In genomic region chr5:150561192-150561512, GRCh38 we compare ENCODE assay signal across 15 cellular contexts. TPM values are rescaled to one million over a fixed set of nuclear protein-coding genes. Genes with fewer than 3 reads are reported as not detected.
DNase-seq lines count a peak whose midpoint lies in the region; ATAC-seq and TF ChIP-seq lines count a peak whose summit lies in the region.
"Had no signal": no experiment of that assay in that cellular context is flagged by ENCODE, and none has a peak within 500 bp of the region (broad histone marks: within the 10 kb centered on the region; RNA-seq: fewer than 3 reads in every experiment).

No MANE protein-coding gene starts in this region.

- H3K27me3 ChIP-seq in SK-N-SH (ENCODE audit: insufficient read depth) (no peaks in the 10 kb centered on the region), colonic mucosa (no peaks in the 10 kb centered on the region), thoracic aorta (replicated peaks; ENCODE audit: insufficient read depth) (no peaks in the 10 kb centered on the region)
- H3K27me3 ChIP-seq: foreskin keratinocyte, suprapubic skin had no signal

- no peaks in the 10 kb centered on the region for H3K79me2 ChIP-seq in SK-N-SH (ENCODE audit: insufficient read depth)

- POLR2A ChIA-PET in SK-N-SH (lab: Yijun Ruan, JAX), result interaction anchor here (0.8 to 2.1 kb wide), 4 partner anchors 96 to 140 kb away, joined by 3 to 6 read pairs (median 3); partner anchors contain the start of genes MYOZ3 and RBM22
- POLR2A ChIA-PET in activated CD4-positive, alpha-beta memory T cell treated with anti-CD3 and anti-CD28 coated beads for 36 hours (lab: Charles Lee), result no interaction called here

- TF ChIP-seq EP300 in SK-N-SH (IDR thresholded peaks at IDR 0.05; ENCODE audit: borderline replicate concordance in 1 of 2, low read depth in 1 of 2, low read length in 1 of 2), result no peak

- no peak for TF ChIP-seq CTCF in SK-N-SH (IDR thresholded peaks at IDR 0.05)
- peak; percentile 8 for TF ChIP-seq CTCF in colonic mucosa (IDR thresholded peaks at IDR 0.05)
- TF ChIP-seq CTCF in thoracic aorta (IDR thresholded peaks at IDR 0.05), result peak; percentile 3

- no peak overlapping the region for H3K4me2 ChIP-seq in SK-N-SH

- H2AFZ ChIP-seq in SK-N-SH (ENCODE audit: low read depth), result no peak overlapping the region

- ATAC-seq in SK-N-SH treated with all-trans-retinoic acid at 6 μM for 48 hours (peak; percentile 4; the same call in 2 of the 3 replicates), HG03354 (IDR thresholded peaks at IDR 0.05; ENCODE audit: poor library complexity, severe bottlenecking, unreplicated experiment) (peak; percentile 9), thoracic aorta (ENCODE audit: insufficient number of reproducible peaks, low FRiP score, low read depth) (no peak), esophagus mucosa (no peak)

- CTCF ChIA-PET in SK-N-SH (lab: Yijun Ruan, JAX), result interaction anchor here (0.7 to 7.6 kb wide), 49 partner anchors 9 to 286 kb away, joined by 3 to 160 read pairs (median 6); partner anchors contain the start of genes IRGM, MYOZ3, RBM22 and SMIM3
- CTCF ChIA-PET in activated CD4-positive, alpha-beta memory T cell treated with anti-CD3 and anti-CD28 coated beads for 36 hours (lab: Charles Lee), result interaction anchor here (0.6 to 7.6 kb wide), 16 partner anchors 16 to 428 kb away, joined by 3 to 85 read pairs (median 4); partner anchors contain the start of genes IRGM and RPS14

- no peak overlapping the region for H3K27ac ChIP-seq in SK-N-SH (ENCODE audit: low read depth in 2 of 2, low read length in 1 of 2)
- no peak overlapping the region for H3K27ac ChIP-seq in colonic mucosa
- no peak overlapping the region for H3K27ac ChIP-seq in thoracic aorta
- H3K27ac ChIP-seq: foreskin keratinocyte, left ventricle myocardium inferior, suprapubic skin had no signal

- H3K4me1 Mint-ChIP-seq in activated CD4-positive, alpha-beta memory T cell treated with anti-CD3 and anti-CD28 coated beads for 36 hours (ENCODE audit: low read depth), result no peaks in the 10 kb centered on the region
- H3K4me1 Mint-ChIP-seq: immature natural killer cell; stimulated activated effector memory CD8-positive, alpha-beta T cell treated with anti-CD3 and anti-CD28 coated beads, Interleukin-12 subunit alpha, Interleukin-12 subunit beta, amount 100 ng/mL, for 72 hours had no signal

- no peak overlapping the region for H3K27ac Mint-ChIP-seq in activated CD4-positive, alpha-beta memory T cell treated with anti-CD3 and anti-CD28 coated beads for 36 hours
- H3K27ac Mint-ChIP-seq: IgD-negative memory B cell; immature natural killer cell; naive thymus-derived CD4-positive, alpha-beta T cell; stimulated activated effector memory CD8-positive, alpha-beta T cell treated with anti-CD3 and anti-CD28 coated beads, Interleukin-12 subunit alpha, Interleukin-12 subunit beta, amount 100 ng/mL, for 72 hours had no signal

- no peaks in the 10 kb centered on the region for H3K9me2 ChIP-seq in SK-N-SH

- H3K36me3 ChIP-seq in SK-N-SH (replicated peaks in 1 of 2; ENCODE audit: control insufficient read depth in 1 of 2, insufficient read depth in 2 of 2, low read length in 1 of 2) (peaks cover 0 to 18% of the 10 kb centered on the region in 2 experiments), colonic mucosa (no peaks in the 10 kb centered on the region), thoracic aorta (no peaks in the 10 kb centered on the region)

- no peaks in the 10 kb centered on the region for H4K20me1 ChIP-seq in SK-N-SH (ENCODE audit: insufficient read depth)

- 68% methylated on average over 2 of the region's 2 CpGs for WGBS in SK-N-SH (ENCODE audit: low lambda C conversion rate)

- no peak overlapping the region; a peak in 1 of 4 replicates for H3K4me3 ChIP-seq in SK-N-SH (ENCODE audit: low read depth in 2 of 2, low read length in 1 of 2)
- H3K4me3 ChIP-seq in colonic mucosa, result no peak overlapping the region
- no peak overlapping the region for H3K4me3 ChIP-seq in thoracic aorta
- H3K4me3 ChIP-seq: left ventricle myocardium inferior, suprapubic skin had no signal

- TF ChIP-seq RAD21 in SK-N-SH (IDR thresholded peaks at IDR 0.05; ENCODE audit: low read length), result no peak

- H3F3A ChIP-seq in SK-N-SH (replicated peaks; ENCODE audit: insufficient read depth), result no peaks in the 10 kb centered on the region

- H3K9ac ChIP-seq in SK-N-SH (no peak overlapping the region), colonic mucosa (ENCODE audit: low read depth in 2 of 2, low read length in 2 of 2) (no peak overlapping the region)

- H3K4me3 Mint-ChIP-seq in activated CD4-positive, alpha-beta memory T cell treated with anti-CD3 and anti-CD28 coated beads for 36 hours, result no peak overlapping the region
- H3K4me3 Mint-ChIP-seq: IgD-negative memory B cell; immature natural killer cell; naive thymus-derived CD4-positive, alpha-beta T cell; stimulated activated effector memory CD8-positive, alpha-beta T cell treated with anti-CD3 and anti-CD28 coated beads, Interleukin-12 subunit alpha, Interleukin-12 subunit beta, amount 100 ng/mL, for 72 hours had no signal

- no peaks in the 10 kb centered on the region for H3K36me3 Mint-ChIP-seq in activated CD4-positive, alpha-beta memory T cell treated with anti-CD3 and anti-CD28 coated beads for 36 hours
- H3K36me3 Mint-ChIP-seq: IgD-negative memory B cell; immature natural killer cell; naive thymus-derived CD4-positive, alpha-beta T cell; stimulated activated effector memory CD8-positive, alpha-beta T cell treated with anti-CD3 and anti-CD28 coated beads, Interleukin-12 subunit alpha, Interleukin-12 subunit beta, amount 100 ng/mL, for 72 hours had no signal

- DNase-seq in SK-N-SH (no peak), colonic mucosa (no peak), thoracic aorta (ENCODE audit: low spot score) (no peak), EL (no peak)
- no peak for DNase-seq in activated CD4-positive, alpha-beta memory T cell treated with anti-CD3 and anti-CD28 coated beads for 36 hours

- H3K4me1 ChIP-seq in SK-N-SH (ENCODE audit: control insufficient read depth in 1 of 2, insufficient read depth in 2 of 2, low read depth in 1 of 2, low read length in 1 of 2) (peaks cover 6 to 13% of the 10 kb centered on the region in 2 experiments; a peak in 2 of 4 replicates), colonic mucosa (no peaks in the 10 kb centered on the region), thoracic aorta (ENCODE audit: control insufficient read depth in 1 of 2, low read depth in 2 of 2) (peaks cover 10 to 16% of the 10 kb centered on the region in 2 donors)
- H3K4me1 ChIP-seq: foreskin keratinocyte had no signal

- H3K27me3 Mint-ChIP-seq in activated CD4-positive, alpha-beta memory T cell treated with anti-CD3 and anti-CD28 coated beads for 36 hours, result no peaks in the 10 kb centered on the region
- H3K27me3 Mint-ChIP-seq: IgD-negative memory B cell had no signal

- H3K9me3 ChIP-seq in SK-N-SH (peaks cover 3% of the 10 kb centered on the region; the same call in 1 of the 2 replicates), colonic mucosa (no peaks in the 10 kb centered on the region), thoracic aorta (no peaks in the 10 kb centered on the region)
- H3K9me3 ChIP-seq: left ventricle myocardium inferior, suprapubic skin had no signal

- intact Hi-C loops in colonic mucosa (cut with DNase I), result loop anchor here (5.0 kb wide), 1 partner anchor 286 kb away; the partner anchor contains the start of gene IRGM
- intact Hi-C loops in activated CD4-positive, alpha-beta memory T cell treated with anti-CD3 and anti-CD28 coated beads for 36 hours (cut with micrococcal nuclease), result loop anchor here (1.0 to 5.0 kb wide), 5 partner anchors 95 to 286 kb away; partner anchors contain the start of gene RBM22

- no peaks in the 10 kb centered on the region for H3K9me3 Mint-ChIP-seq in activated CD4-positive, alpha-beta memory T cell treated with anti-CD3 and anti-CD28 coated beads for 36 hours
- H3K9me3 Mint-ChIP-seq: IgD-negative memory B cell; immature natural killer cell; naive thymus-derived CD4-positive, alpha-beta T cell; stimulated activated effector memory CD8-positive, alpha-beta T cell treated with anti-CD3 and anti-CD28 coated beads, Interleukin-12 subunit alpha, Interleukin-12 subunit beta, amount 100 ng/mL, for 72 hours had no signal

TF ChIP-seq in SK-N-SH treated with all-trans-retinoic acid at 6 μM for 48 hours, 23 proteins besides CTCF, POLR2A, EP300 and RAD21 (continues in another document):
- TF ChIP-seq SNAI2 (CRISPR knock-in tag; IDR thresholded peaks at IDR 0.05), result no peak
- no peak for TF ChIP-seq ARNTL (CRISPR knock-in tag; IDR thresholded peaks at IDR 0.05; ENCODE audit: borderline replicate concordance, low read depth)
- no peak for TF ChIP-seq PPARA (CRISPR knock-in tag; IDR thresholded peaks at IDR 0.05; ENCODE audit: borderline replicate concordance)
- no peak for TF ChIP-seq ZNF70 (CRISPR knock-in tag; IDR thresholded peaks at IDR 0.05)
- TF ChIP-seq TOX (CRISPR knock-in tag; IDR thresholded peaks at IDR 0.05; ENCODE audit: borderline replicate concordance), result no peak
- no peak for TF ChIP-seq TCF4 (CRISPR knock-in tag; IDR thresholded peaks at IDR 0.05; ENCODE audit: borderline replicate concordance)

TF ChIP-seq in SK-N-SH, 30 proteins besides CTCF, POLR2A, EP300 and RAD21 (continues in another document):
- TF ChIP-seq RXRA (IDR thresholded peaks at IDR 0.05; ENCODE audit: borderline replicate concordance, low read depth), result no peak

RNA-seq across cellular contexts. Expression of gene NDST1, which starts 53.2 kb away (rescaled TPM):
- 29.2 and 33.8 TPM in 2 replicates for polyA plus RNA-seq in SK-N-SH (2012; rRNA removed)
- polyA plus RNA-seq in SK-N-SH (2012; cell fraction: cytosol; rRNA removed), result 13.8 and 22.5 TPM in 2 replicates
- polyA plus RNA-seq in SK-N-SH (2012; cell fraction: nucleus; rRNA removed), result 32.7 and 39.0 TPM in 2 replicates
- total RNA-seq in colonic mucosa, result 10 to 100 TPM; 37.4 to 51.3 TPM
- total RNA-seq in thoracic aorta, result 100 to 1,000 TPM; 112 to 131 TPM
- 1 to 10 TPM; 2.5 to 2.6 TPM for total RNA-seq in activated CD4-positive, alpha-beta memory T cell treated with anti-CD3 and anti-CD28 coated beads for 36 hours
- total RNA-seq in esophagus mucosa, result 112 TPM

Comparison
In these comparisons a context has a peak if more than half of its experiments do, and no peak if none do; other contexts are left out.
1. ATAC-seq: peak in SK-N-SH treated with all-trans-retinoic acid at 6 μM for 48 hours (single experiment) and HG03354 (single experiment); none in thoracic aorta (single experiment) and esophagus mucosa (single experiment).
2. RNA of gene NDST1, which starts 53.2 kb away (total RNA-seq): 112 to 131 TPM in thoracic aorta, 112 TPM in esophagus mucosa (single experiment) and 37.4 to 51.3 TPM in colonic mucosa; 2.5 to 2.6 TPM in activated CD4-positive, alpha-beta memory T cell treated with anti-CD3 and anti-CD28 coated beads for 36 hours; every median in the first group is over 10 times any median in the second.